ENCODE assay signal across 8 cellular contexts in the genomic region with DNA sequence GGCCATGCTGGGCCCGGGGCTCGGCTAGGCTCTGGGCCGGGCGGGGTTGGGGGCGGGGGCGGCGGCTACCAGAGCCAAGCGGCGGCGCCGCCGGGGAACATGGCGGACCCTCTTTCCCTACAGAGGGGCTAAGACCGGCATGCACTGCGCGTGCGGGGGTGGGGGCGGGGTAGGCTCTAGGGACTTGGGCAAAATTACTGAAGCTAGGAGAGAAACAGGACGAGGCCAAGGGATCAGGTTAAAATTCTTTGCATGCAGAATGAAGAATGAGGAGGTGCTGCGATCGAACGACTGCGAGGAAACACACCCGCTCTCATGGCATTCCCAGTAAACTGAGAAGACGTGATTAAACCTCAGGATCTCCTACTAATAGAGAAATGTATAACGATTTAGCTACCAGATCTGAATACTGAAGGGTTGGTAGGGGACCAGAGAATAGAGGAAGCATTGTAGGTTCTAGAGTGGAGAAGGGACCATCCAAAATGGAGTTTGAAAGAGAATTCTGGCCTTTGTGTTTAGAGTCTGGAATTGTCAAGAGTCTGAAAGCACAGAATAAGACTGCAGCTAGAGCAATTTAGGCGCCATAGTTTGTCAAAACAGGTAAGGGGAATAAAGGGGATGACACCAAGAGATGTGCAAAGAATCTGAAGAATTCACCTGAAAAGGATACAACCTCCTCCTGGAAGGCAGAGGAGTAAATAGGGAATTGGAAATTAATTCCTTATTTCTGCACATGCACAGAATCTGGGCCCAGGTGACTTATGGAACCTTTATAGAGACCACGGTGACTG. TPM values are rescaled to one million over a fixed set of nuclear protein-coding genes. Genes with fewer than 3 reads are reported as not detected.
DNase-seq lines count a peak whose midpoint lies in the region; TF ChIP-seq lines count a peak whose summit lies in the region.

PPP3CB (minus strand) TSS at position 141 of the 791 bp plus-strand sequence; CDS start at position 6, 135 bp downstream.

- no peaks in the 10 kb centered on the region; the same call in 1 of the 2 replicates for H3K4me1 ChIP-seq in ES-I3 (ENCODE audit: insufficient read depth, low read length)
- peaks cover 16% of the 10 kb centered on the region for H3K4me1 ChIP-seq in SJSA1 (replicated peaks)

- H3K4me1 Mint-ChIP-seq in activated naive CD4-positive, alpha-beta T cell treated with anti-CD3 and anti-CD28 coated beads, Interleukin-2, amount 10 ng/mL, durations not matched to agents 7 days and 5 days = peaks cover 53% of the 10 kb centered on the region

- H3K27me3 Mint-ChIP-seq in activated naive CD4-positive, alpha-beta T cell treated with anti-CD3 and anti-CD28 coated beads, Interleukin-2, amount 10 ng/mL, durations not matched to agents 7 days and 5 days = no peaks in the 10 kb centered on the region

- POLR2A ChIA-PET in HEK293T (lab: Yijun Ruan, JAX) = interaction anchor here (0.5 to 2.2 kb wide), 13 partner anchors 10 to 290 kb away, joined by 3 to 9 read pairs (median 4); partner anchors contain the start of genes ANXA7, DNAJC9 and MRPS16

- peak within 1 kb of the TSS; percentile 93 for H3K4me3 Mint-ChIP-seq in activated naive CD4-positive, alpha-beta T cell treated with anti-CD3 and anti-CD28 coated beads, Interleukin-2, amount 10 ng/mL, durations not matched to agents 7 days and 5 days

- no peaks in the 10 kb centered on the region for H3K9me3 Mint-ChIP-seq in activated naive CD4-positive, alpha-beta T cell treated with anti-CD3 and anti-CD28 coated beads, Interleukin-2, amount 10 ng/mL, durations not matched to agents 7 days and 5 days

- H3K9ac ChIP-seq in ES-I3 (ENCODE audit: low read depth, low read length) = peak within 1 kb of the TSS; percentile 67

- H3K36me3 Mint-ChIP-seq in activated naive CD4-positive, alpha-beta T cell treated with anti-CD3 and anti-CD28 coated beads, Interleukin-2, amount 10 ng/mL, durations not matched to agents 7 days and 5 days = peaks cover 28% of the 10 kb centered on the region

- no peaks in the 10 kb centered on the region for H3K27me3 ChIP-seq in SJSA1 (replicated peaks)

- H3K36me3 ChIP-seq in ES-I3 (ENCODE audit: insufficient read depth, low read length) (peaks cover 7% of the 10 kb centered on the region; the same call in 1 of the 2 replicates), SJSA1 (peaks cover 19% of the 10 kb centered on the region)

- CTCF ChIA-PET in HEK293T (lab: Yijun Ruan, JAX) = no interaction called here
- CTCF ChIA-PET in activated naive CD4-positive, alpha-beta T cell treated with anti-CD3 and anti-CD28 coated beads, Interleukin-2, amount 10 ng/mL, durations not matched to agents 7 days and 5 days (lab: Charles Lee) = interaction anchor here (0.6 to 1.2 kb wide), 3 partner anchors 13 to 148 kb away, joined by 3 read pairs; no protein-coding TSS in a partner anchor

- peak within 1 kb of the TSS; percentile 67 for H3K27ac ChIP-seq in SJSA1

- H3K9me3 ChIP-seq in ES-I3 (ENCODE audit: control insufficient read depth, insufficient read depth, low read length) (no peaks in the 10 kb centered on the region), SJSA1 (replicated peaks) (no peaks in the 10 kb centered on the region)

- DNase-seq in HEK293T (ENCODE audit: extremely low spot score) (peak; percentile 90), MV-4-11 (lab: John Stamatoyannopoulos, UW) (peak; percentile 89), SJSA1 (ENCODE audit: low read depth in 1 of 2, low spot score in 2 of 2) (peak; percentile 90 to 93), globus pallidus (ENCODE audit: low spot score) (peak; percentile 89), nucleus accumbens (lab: John Stamatoyannopoulos, UW) (peak in 54 of 56 donors; percentile 50 to 93 (median 85)), superior temporal gyrus (ENCODE audit: extremely low spot score) (peak; percentile 84)
- DNase-seq in activated naive CD4-positive, alpha-beta T cell treated with anti-CD3 and anti-CD28 coated beads, Interleukin-2, amount 10 ng/mL, durations not matched to agents 7 days and 5 days = peak; percentile 94

- H3K4me3 ChIP-seq in SJSA1 = peak within 1 kb of the TSS; percentile 71

- peak within 1 kb of the TSS; percentile 97 for H3K27ac Mint-ChIP-seq in activated naive CD4-positive, alpha-beta T cell treated with anti-CD3 and anti-CD28 coated beads, Interleukin-2, amount 10 ng/mL, durations not matched to agents 7 days and 5 days

TF ChIP-seq in HEK293T, 16 proteins besides CTCF, POLR2A, EP300 and RAD21:
- TF ChIP-seq ARNT (IDR thresholded peaks at IDR 0.05) = no peak
- TF ChIP-seq HDGF (IDR thresholded peaks at IDR 0.05; ENCODE audit: borderline replicate concordance) = no peak
- no peak for TF ChIP-seq NFRKB (IDR thresholded peaks at IDR 0.05)
- TF ChIP-seq ELF4 (IDR thresholded peaks at IDR 0.05) = no peak
- no peak for TF ChIP-seq FOXK2 (IDR thresholded peaks at IDR 0.05)
- no peak for TF ChIP-seq PKNOX1 (IDR thresholded peaks at IDR 0.05)
TF ChIP-seq in HEK293T: peak in this region for 0.

RNA-seq across cellular contexts. Expression of gene PPP3CB, which starts in this region (rescaled TPM):
- total RNA-seq in SJSA1 (2014; rRNA removed; shearing (Covaris generic)) = 25.1 and 42.6 TPM in 2 replicates

Comparison
In these comparisons a context has a peak if more than half of its experiments do, and no peak if none do; other contexts are left out.
1. Peak in every context shown above with its lines: DNase-seq, H3K4me3 ChIP-seq and H3K27ac ChIP-seq.